8 cellular contexts compared by ENCODE assay signal in genomic region chr9:134136117-134136996, GRCh38. TPM values are rescaled to one million over a fixed set of nuclear protein-coding genes. Genes with fewer than 3 reads are reported as not detected.
DNase-seq lines count a peak whose midpoint lies in the region; ATAC-seq and TF ChIP-seq lines count a peak whose summit lies in the region.

No MANE protein-coding gene starts in this region.

- CTCF ChIA-PET in activated naive CD4-positive, alpha-beta T cell treated with anti-CD3 and anti-CD28 coated beads, Interleukin-2, amount 10 ng/mL, durations not matched to agents 7 days and 5 days (lab: Charles Lee) = no interaction called here

- peaks cover 40% of the 10 kb centered on the region for H3K4me1 Mint-ChIP-seq in activated naive CD4-positive, alpha-beta T cell treated with anti-CD3 and anti-CD28 coated beads, Interleukin-2, amount 10 ng/mL, durations not matched to agents 7 days and 5 days

- H3K4me3 ChIP-seq in right cardiac atrium (ENCODE audit: low read length) (peak overlapping the region; percentile 81), gastrocnemius medialis (peak overlapping the region; percentile 78 to 99 (median 89))

- H3K9me3 ChIP-seq in right cardiac atrium (ENCODE audit: control insufficient read depth, low read length) = no peaks in the 10 kb centered on the region
- no peaks in the 10 kb centered on the region for H3K9me3 ChIP-seq in gastrocnemius medialis

- no peak overlapping the region for H3K27ac ChIP-seq in right cardiac atrium (ENCODE audit: low read length)
- H3K27ac ChIP-seq in gastrocnemius medialis = peak overlapping the region; percentile 33 to 94 (median 85)

- in situ Hi-C loops in gastrocnemius medialis (cut with MboI; ENCODE audit: low sequenced_read_pairs in 4 of 4) = no loop called here

- no peaks in the 10 kb centered on the region for H3K9me3 Mint-ChIP-seq in activated naive CD4-positive, alpha-beta T cell treated with anti-CD3 and anti-CD28 coated beads, Interleukin-2, amount 10 ng/mL, durations not matched to agents 7 days and 5 days

- peak overlapping the region; percentile 86 for H3K27ac Mint-ChIP-seq in activated naive CD4-positive, alpha-beta T cell treated with anti-CD3 and anti-CD28 coated beads, Interleukin-2, amount 10 ng/mL, durations not matched to agents 7 days and 5 days

- intact Hi-C loops in right cardiac atrium (cut with DNase I) (no loop called here), gastrocnemius medialis (cut with DNase I; ENCODE audit: low total_unique reads) (loop anchor here (1.0 kb wide), 1 partner anchor 27 kb away; no protein-coding TSS in a partner anchor)

- H3K36me3 Mint-ChIP-seq in activated naive CD4-positive, alpha-beta T cell treated with anti-CD3 and anti-CD28 coated beads, Interleukin-2, amount 10 ng/mL, durations not matched to agents 7 days and 5 days = peaks cover 18% of the 10 kb centered on the region

- ATAC-seq in GM19452 (IDR thresholded peaks at IDR 0.05; ENCODE audit: unreplicated experiment) (peak; percentile 8), right cardiac atrium (peak; percentile 4 to 6), gastrocnemius medialis (peak; percentile 26 to 36)

- TF ChIP-seq CTCF in gastrocnemius medialis (IDR thresholded peaks at IDR 0.05 in 4 of 5, conservative IDR thresholded peaks at IDR 0.05 in 1 of 5) = peak in 1 of 5 experiments; percentile 3

- no peaks in the 10 kb centered on the region for H3K27me3 ChIP-seq in right cardiac atrium (ENCODE audit: control insufficient read depth, insufficient read depth)
- no peaks in the 10 kb centered on the region for H3K27me3 ChIP-seq in gastrocnemius medialis

- no peaks in the 10 kb centered on the region for H3K27me3 Mint-ChIP-seq in activated naive CD4-positive, alpha-beta T cell treated with anti-CD3 and anti-CD28 coated beads, Interleukin-2, amount 10 ng/mL, durations not matched to agents 7 days and 5 days

- peak overlapping the region; percentile 87 for H3K4me3 Mint-ChIP-seq in activated naive CD4-positive, alpha-beta T cell treated with anti-CD3 and anti-CD28 coated beads, Interleukin-2, amount 10 ng/mL, durations not matched to agents 7 days and 5 days

- H3K4me1 ChIP-seq in right cardiac atrium (ENCODE audit: control insufficient read depth, insufficient read depth, low read length) = peaks cover 7% of the 10 kb centered on the region
- peaks cover 33 to 50% of the 10 kb centered on the region in 2 donors for H3K4me1 ChIP-seq in gastrocnemius medialis

- H3K36me3 ChIP-seq in gastrocnemius medialis = peaks cover 0 to 17% of the 10 kb centered on the region in 2 donors

- peak in 1 of 2 donors; percentile 63 for TF ChIP-seq POLR2A in gastrocnemius medialis (IDR thresholded peaks at IDR 0.05)

- 1% methylated on average over 93 of the region's 93 CpGs for WGBS in right cardiac atrium

- DNase-seq in COLO829 (ENCODE audit: low spot score) (peak; percentile 34), HuH-7 (ENCODE audit: low spot score) (peak; percentile 50), right cardiac atrium (peak in 2 of 3 donors; percentile 45 to 61), gastrocnemius medialis (no peak), NCI-H774 (lab: John Stamatoyannopoulos, UW) (no peak)
- DNase-seq in activated naive CD4-positive, alpha-beta T cell treated with anti-CD3 and anti-CD28 coated beads, Interleukin-2, amount 10 ng/mL, durations not matched to agents 7 days and 5 days = peak; percentile 46
- no peak for DNase-seq in effector CD8-positive, alpha-beta T cell (lab: John Stamatoyannopoulos, UW)

RNA-seq across cellular contexts. Expression of gene WDR5, which starts 0.5 kb away (rescaled TPM):
- total RNA-seq in right cardiac atrium (10 to 100 TPM; 15.4 to 18.3 (median 17.7) TPM), gastrocnemius medialis (10 to 100 TPM; 19.8 to 39.3 (median 31.9) TPM)
- polyA plus RNA-seq in right cardiac atrium = 13.3 TPM

RNA-seq across cellular contexts. Expression of gene RNU6ATAC, which starts 28.0 kb away (rescaled TPM):
- total RNA-seq in right cardiac atrium (100 to 1,000 TPM; 146 to 251 (median 243) TPM), gastrocnemius medialis (not detected)
- not detected for polyA plus RNA-seq in right cardiac atrium

Comparison
In these comparisons a context has a peak if more than half of its experiments do, and no peak if none do; other contexts are left out.
1. DNase-seq: peak in COLO829 (single experiment), HuH-7 (single experiment), activated naive CD4-positive, alpha-beta T cell treated with anti-CD3 and anti-CD28 coated beads, Interleukin-2, amount 10 ng/mL, durations not matched to agents 7 days and 5 days (single experiment) and right cardiac atrium (2 of 3); none in gastrocnemius medialis (0 of 2), effector CD8-positive, alpha-beta T cell (single experiment) and NCI-H774 (single experiment).
2. RNA of gene RNU6ATAC, which starts 28.0 kb away (total RNA-seq): 146 to 251 TPM in right cardiac atrium; not detected in gastrocnemius medialis; every median in the first group is over 100 times any median in the second.
3. Peak in every context shown above with its lines, with median percentiles within 50 percentile points of each other: ATAC-seq.